ENCODE assay signal across 19 cellular contexts in the genomic region with DNA sequence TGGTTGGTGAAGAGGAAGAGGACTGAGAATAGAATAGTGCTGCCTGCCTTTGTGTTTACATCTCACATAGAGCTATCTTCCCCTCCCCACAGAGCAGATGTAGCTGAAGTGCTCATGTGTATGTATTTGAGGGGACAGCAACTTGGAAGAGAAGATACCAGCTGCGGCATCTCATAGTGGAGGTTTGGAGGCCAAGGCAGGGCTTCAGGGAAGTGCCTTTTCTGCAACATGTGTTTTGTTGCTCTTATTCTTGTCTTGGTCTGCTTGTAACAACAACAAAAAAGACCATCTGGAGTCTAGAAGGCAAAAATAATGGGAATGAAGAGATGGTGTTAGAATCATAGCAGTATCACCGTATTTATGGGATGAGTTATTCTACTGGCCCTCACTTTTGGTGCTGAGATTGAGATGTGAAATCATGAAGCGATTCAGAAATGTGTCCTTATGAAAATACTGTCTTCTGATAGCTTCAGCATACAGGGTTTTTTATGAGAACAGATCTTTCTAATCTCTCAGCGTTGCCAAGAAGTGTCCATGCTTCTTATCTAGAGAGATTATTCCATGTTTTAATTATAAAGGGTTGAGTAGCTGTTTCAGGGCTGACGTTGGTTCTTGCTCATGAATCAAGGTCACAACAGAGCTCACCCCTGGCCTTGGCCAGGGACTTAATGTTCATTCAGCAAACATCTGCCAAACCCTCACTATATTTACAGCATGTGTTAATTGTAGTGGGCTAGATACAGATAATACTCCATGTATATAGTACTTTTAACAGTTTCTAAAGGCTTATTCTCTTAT. TPM values are rescaled to one million over a fixed set of nuclear protein-coding genes. Genes with fewer than 3 reads are reported as not detected.
DNase-seq lines count a peak whose midpoint lies in the region; ATAC-seq and TF ChIP-seq lines count a peak whose summit lies in the region.
"Had no signal": no experiment of that assay in that cellular context is flagged by ENCODE, and none has a peak within 500 bp of the region (broad histone marks: within the 10 kb centered on the region; RNA-seq: fewer than 3 reads in every experiment).

No MANE protein-coding gene starts in this region.

- no peaks in the 10 kb centered on the region for H3K36me3 ChIP-seq in osteoblast (ENCODE audit: insufficient read depth, low read length)
- H3K36me3 ChIP-seq: breast epithelium had no signal

- no peaks in the 10 kb centered on the region for H3K4me1 ChIP-seq in osteoblast (ENCODE audit: insufficient read depth, low read length)
- H3K4me1 ChIP-seq: breast epithelium had no signal

- H3K27me3 Mint-ChIP-seq in natural killer cell (ENCODE audit: low read depth in 2 of 2): no peaks in the 10 kb centered on the region
- no peaks in the 10 kb centered on the region for H3K27me3 Mint-ChIP-seq in natural killer cell treated with Interleukin-12 subunit alpha and Interleukin-12 subunit beta and Interleukin-15 and Interleukin-18, amount 100 ng/mL, for 72 hours
- H3K27me3 Mint-ChIP-seq: activated naive CD8-positive, alpha-beta T cell treated with anti-CD3 and anti-CD28 coated beads, Interleukin-2, amount 10 ng/mL, durations not matched to agents 7 days and 5 days; CD4-positive, CD25-positive, alpha-beta regulatory T cell had no signal

- H3K27me3 ChIP-seq in osteoblast (ENCODE audit: insufficient read depth, low read length): no peaks in the 10 kb centered on the region
- H3K27me3 ChIP-seq: breast epithelium had no signal

- H3K79me2 ChIP-seq in osteoblast (ENCODE audit: insufficient read depth, low read length): no peaks in the 10 kb centered on the region

- H3K36me3 Mint-ChIP-seq in natural killer cell: no peaks in the 10 kb centered on the region
- no peaks in the 10 kb centered on the region for H3K36me3 Mint-ChIP-seq in natural killer cell treated with Interleukin-12 subunit alpha and Interleukin-12 subunit beta and Interleukin-15 and Interleukin-18, amount 100 ng/mL, for 72 hours

- H3K27ac Mint-ChIP-seq in natural killer cell: peak overlapping the region; percentile 10 to 21
- H3K27ac Mint-ChIP-seq in natural killer cell treated with Interleukin-12 subunit alpha and Interleukin-12 subunit beta and Interleukin-15 and Interleukin-18, amount 100 ng/mL, for 72 hours: peak overlapping the region in 1 of 2 donors; percentile 15
- H3K27ac Mint-ChIP-seq: activated CD8-positive, alpha-beta T cell treated with anti-CD3 and anti-CD28 coated beads, Interleukin-2, amount 10 ng/mL, durations not matched to agents 7 days and 5 days; activated naive CD8-positive, alpha-beta T cell treated with anti-CD3 and anti-CD28 coated beads, Interleukin-2, amount 10 ng/mL, durations not matched to agents 7 days and 5 days; T-helper 1 cell treated with Interleukin-12 subunit alpha and Interleukin-12 subunit beta and Interleukin-4 antibody, amounts not matched to agents 30 μg/mL and 1 μg/mL, for 36 hours had no signal

- DNase-seq in natural killer cell (no peak), left ventricle myocardium superior (peak; percentile 50), osteoblast (ENCODE audit: insufficient read length, low spot score, missing footprints) (peak; percentile 46), DMS79 treated with DMSO at 0.1 percent for 48 hours (lab: John Stamatoyannopoulos, UW) (no peak), cerebellar cortex (ENCODE audit: low spot score) (no peak), COLO668 (lab: John Stamatoyannopoulos, UW; ENCODE audit: unreplicated experiment) (no peak)
- no peak for DNase-seq in natural killer cell treated with Interleukin-12 subunit alpha and Interleukin-12 subunit beta and Interleukin-15 and Interleukin-18, amount 100 ng/mL, for 72 hours (ENCODE audit: low spot score)
- DNase-seq in stimulated activated CD4-positive, alpha-beta T cell treated with anti-CD3 and anti-CD28 coated beads, Interleukin-4, amount 100 ng/mL, for 1 hour: no peak
- DNase-seq: activated CD4-positive, CD25-positive, alpha-beta regulatory T cell; activated CD8-positive, alpha-beta T cell treated with anti-CD3 and anti-CD28 coated beads, Interleukin-2, amount 10 ng/mL, durations not matched to agents 7 days and 5 days; activated naive CD8-positive, alpha-beta T cell treated with anti-CD3 and anti-CD28 coated beads, Interleukin-2, amount 10 ng/mL, durations not matched to agents 7 days and 5 days; CD4-positive, CD25-positive, alpha-beta regulatory T cell; hippocampal formation; NCI-H1105 treated with DMSO at 0.1 percent for 48 hours; NCI-H2171 treated with DMSO at 0.1 percent for 48 hours; NCI-H69; SIG-M5 had no signal

- no peak overlapping the region for H3K4me3 Mint-ChIP-seq in natural killer cell
- no peak overlapping the region for H3K4me3 Mint-ChIP-seq in natural killer cell treated with Interleukin-12 subunit alpha and Interleukin-12 subunit beta and Interleukin-15 and Interleukin-18, amount 100 ng/mL, for 72 hours
- H3K4me3 Mint-ChIP-seq: activated CD8-positive, alpha-beta T cell treated with anti-CD3 and anti-CD28 coated beads, Interleukin-2, amount 10 ng/mL, durations not matched to agents 7 days and 5 days; activated naive CD8-positive, alpha-beta T cell treated with anti-CD3 and anti-CD28 coated beads, Interleukin-2, amount 10 ng/mL, durations not matched to agents 7 days and 5 days; CD4-positive, CD25-positive, alpha-beta regulatory T cell; T-helper 1 cell treated with Interleukin-12 subunit alpha and Interleukin-12 subunit beta and Interleukin-4 antibody, amounts not matched to agents 30 μg/mL and 1 μg/mL, for 36 hours had no signal

- H4K20me1 ChIP-seq in osteoblast (ENCODE audit: insufficient read depth, low read length): no peaks in the 10 kb centered on the region

- no peaks in the 10 kb centered on the region for H3K9me3 Mint-ChIP-seq in natural killer cell
- no peaks in the 10 kb centered on the region for H3K9me3 Mint-ChIP-seq in natural killer cell treated with Interleukin-12 subunit alpha and Interleukin-12 subunit beta and Interleukin-15 and Interleukin-18, amount 100 ng/mL, for 72 hours
- H3K9me3 Mint-ChIP-seq: T-helper 1 cell treated with Interleukin-12 subunit alpha and Interleukin-12 subunit beta and Interleukin-4 antibody, amounts not matched to agents 30 μg/mL and 1 μg/mL, for 36 hours had no signal

- H3K4me2 ChIP-seq in osteoblast (ENCODE audit: insufficient read depth, low read length): no peak overlapping the region

- no peak overlapping the region for H2AFZ ChIP-seq in osteoblast (ENCODE audit: low read length)

- H3K27ac ChIP-seq in osteoblast (ENCODE audit: low read depth, low read length): no peak overlapping the region
- H3K27ac ChIP-seq: breast epithelium had no signal

- no peak for ATAC-seq in natural killer cell
- ATAC-seq in natural killer cell treated with Interleukin-12 subunit alpha and Interleukin-12 subunit beta and Interleukin-15 and Interleukin-18, amount 100 ng/mL, for 72 hours: no peak
- ATAC-seq in left ventricle myocardium superior: peak; percentile 85
- ATAC-seq: activated CD8-positive, alpha-beta T cell treated with anti-CD3 and anti-CD28 coated beads, Interleukin-2, amount 10 ng/mL, durations not matched to agents 7 days and 5 days had no signal

- intact Hi-C loops in natural killer cell (cut with micrococcal nuclease): no loop called here
- intact Hi-C loops in left ventricle myocardium superior (cut with micrococcal nuclease): no loop called here

- H3K4me1 Mint-ChIP-seq in natural killer cell: peaks cover 22 to 30% of the 10 kb centered on the region in 2 donors
- H3K4me1 Mint-ChIP-seq in natural killer cell treated with Interleukin-12 subunit alpha and Interleukin-12 subunit beta and Interleukin-15 and Interleukin-18, amount 100 ng/mL, for 72 hours (ENCODE audit: low read depth in 2 of 2): peaks cover 5 to 28% of the 10 kb centered on the region in 2 donors

- no peak overlapping the region for H3K4me3 ChIP-seq in osteoblast (ENCODE audit: insufficient read depth, low read length)
- H3K4me3 ChIP-seq: breast epithelium had no signal

- H3K9me3 ChIP-seq in osteoblast (ENCODE audit: low read depth, low read length): no peaks in the 10 kb centered on the region
- H3K9me3 ChIP-seq: breast epithelium had no signal

- no peak for TF ChIP-seq CTCF in natural killer cell (IDR thresholded peaks at IDR 0.05)
- TF ChIP-seq CTCF in osteoblast (IDR thresholded peaks at IDR 0.05; ENCODE audit: extremely low read depth, low read depth, low read length): no peak

RNA-seq across cellular contexts. Expression of gene ITPR1, which starts 58.0 kb away (rescaled TPM):
- total RNA-seq in natural killer cell (100 to 1,000 TPM in 1 of 3 donors, 10 to 100 TPM in 2; 86.7 to 123 (median 94.8) TPM), left ventricle myocardium superior (16.6 TPM), osteoblast (16.6 and 19.7 TPM in 2 replicates)
- total RNA-seq in natural killer cell treated with Interleukin-12 subunit alpha and Interleukin-12 subunit beta and Interleukin-15 and Interleukin-18, amount 100 ng/mL, for 72 hours: 100 to 1,000 TPM; 119 to 177 TPM

Comparison
In these comparisons a context has a peak if more than half of its experiments do, and no peak if none do; other contexts are left out.
1. DNase-seq: peak in left ventricle myocardium superior (single experiment) and osteoblast (single experiment); none in natural killer cell (single experiment), natural killer cell treated with Interleukin-12 subunit alpha and Interleukin-12 subunit beta and Interleukin-15 and Interleukin-18, amount 100 ng/mL, for 72 hours (single experiment), stimulated activated CD4-positive, alpha-beta T cell treated with anti-CD3 and anti-CD28 coated beads, Interleukin-4, amount 100 ng/mL, for 1 hour (single experiment), DMS79 treated with DMSO at 0.1 percent for 48 hours (single experiment), cerebellar cortex (single experiment) and COLO668 (single experiment).